1 cellular context compared by ENCODE assay signal in genomic region chr6:113854531-113855499, GRCh38.
TF ChIP-seq lines count a peak whose summit lies in the region.

No MANE protein-coding gene starts in this region.

TF ChIP-seq in GM23338, 12 proteins besides CTCF, POLR2A, EP300 and RAD21 (continued from another document):
- TF ChIP-seq ZNF462 (CRISPR knock-in tag; IDR thresholded peaks at IDR 0.05): no peak
- TF ChIP-seq JUNB (IDR thresholded peaks at IDR 0.05; ENCODE audit: unreplicated experiment): no peak
- TF ChIP-seq NANOG (IDR thresholded peaks at IDR 0.05; ENCODE audit: borderline replicate concordance): no peak
- no peak for TF ChIP-seq ZNF114 (CRISPR knock-in tag; IDR thresholded peaks at IDR 0.05)
- TF ChIP-seq EZH2 (IDR thresholded peaks at IDR 0.05; ENCODE audit: low read depth, unreplicated experiment): no peak
- TF ChIP-seq ZNF331 (CRISPR knock-in tag; IDR thresholded peaks at IDR 0.05; ENCODE audit: low read depth): no peak
- no peak for TF ChIP-seq POLR2AphosphoS5 (IDR thresholded peaks at IDR 0.05; ENCODE audit: low read depth)
- no peak for TF ChIP-seq REST (IDR thresholded peaks at IDR 0.05; ENCODE audit: unreplicated experiment)
TF ChIP-seq in GM23338: peak in this region for 0.
